Comparison of ENCODE assay signal across 8 cellular contexts in the genomic region with DNA sequence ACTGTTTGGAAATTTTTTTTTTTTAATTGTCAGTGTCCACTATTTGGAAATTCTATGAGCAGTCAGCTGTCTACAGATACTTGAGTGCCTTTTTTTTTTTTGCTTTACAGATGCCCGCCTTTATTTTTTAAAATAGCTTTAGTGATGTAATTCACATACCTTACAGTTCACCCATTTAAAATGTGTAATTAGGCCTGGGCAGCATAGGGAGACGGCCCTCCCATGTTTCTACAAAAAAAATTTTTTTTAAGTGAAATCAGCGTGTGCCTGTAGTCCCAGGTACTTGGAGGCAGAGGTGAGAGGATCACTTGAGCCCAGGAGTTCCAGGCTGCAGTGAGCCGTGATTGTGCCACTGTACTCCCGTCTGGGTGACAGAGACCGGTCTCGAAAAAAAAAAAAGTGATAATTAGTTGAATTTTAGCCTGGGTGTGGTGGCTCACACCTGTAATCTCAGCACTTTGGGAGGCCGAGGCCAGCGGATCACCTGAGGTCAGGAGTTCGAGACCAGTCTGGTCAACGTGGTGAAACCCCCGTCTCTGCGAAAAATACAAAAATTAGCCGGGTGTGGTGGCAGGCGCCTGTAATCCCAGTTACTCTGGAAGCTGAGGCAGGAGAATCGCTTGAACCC. TPM values are rescaled to one million over a fixed set of nuclear protein-coding genes. Genes with fewer than 3 reads are reported as not detected.
DNase-seq lines count a peak whose midpoint lies in the region; ATAC-seq lines count a peak whose summit lies in the region.

No MANE protein-coding gene starts in this region.

- peak overlapping the region; percentile 88 for H3K4me3 Mint-ChIP-seq in T-helper 1 cell treated with Interleukin-12 subunit alpha and Interleukin-12 subunit beta and Interleukin-4 antibody, amounts not matched to agents 30 μg/mL and 1 μg/mL, for 36 hours
- H3K4me3 Mint-ChIP-seq in activated naive CD8-positive, alpha-beta T cell treated with anti-CD3 and anti-CD28 coated beads for 36 hours, result peak overlapping the region; percentile 94
- H3K4me3 Mint-ChIP-seq in immature natural killer cell, result peak overlapping the region; percentile 89 to 99 (median 97)

- peaks cover 21% of the 10 kb centered on the region for H3K4me1 Mint-ChIP-seq in T-helper 1 cell treated with Interleukin-12 subunit alpha and Interleukin-12 subunit beta and Interleukin-4 antibody, amounts not matched to agents 30 μg/mL and 1 μg/mL, for 36 hours (ENCODE audit: low read depth)
- peaks cover 15% of the 10 kb centered on the region for H3K4me1 Mint-ChIP-seq in activated naive CD8-positive, alpha-beta T cell treated with anti-CD3 and anti-CD28 coated beads for 36 hours
- peaks cover 38 to 47% of the 10 kb centered on the region in 2 donors for H3K4me1 Mint-ChIP-seq in immature natural killer cell

- peaks cover 14% of the 10 kb centered on the region for H3K36me3 Mint-ChIP-seq in T-helper 1 cell treated with Interleukin-12 subunit alpha and Interleukin-12 subunit beta and Interleukin-4 antibody, amounts not matched to agents 30 μg/mL and 1 μg/mL, for 36 hours (ENCODE audit: low read depth)
- H3K36me3 Mint-ChIP-seq in activated naive CD8-positive, alpha-beta T cell treated with anti-CD3 and anti-CD28 coated beads for 36 hours, result peaks cover 30% of the 10 kb centered on the region
- H3K36me3 Mint-ChIP-seq in immature natural killer cell, result peaks cover 0 to 4% (median 3%) of the 10 kb centered on the region in 3 donors

- ATAC-seq in HG03342 (IDR thresholded peaks at IDR 0.05; ENCODE audit: unreplicated experiment), result no peak

- H3K27ac Mint-ChIP-seq in T-helper 1 cell treated with Interleukin-12 subunit alpha and Interleukin-12 subunit beta and Interleukin-4 antibody, amounts not matched to agents 30 μg/mL and 1 μg/mL, for 36 hours, result peak overlapping the region; percentile 92
- H3K27ac Mint-ChIP-seq in activated naive CD8-positive, alpha-beta T cell treated with anti-CD3 and anti-CD28 coated beads for 36 hours, result peak overlapping the region; percentile 91
- peak overlapping the region; percentile 90 to 98 (median 95) for H3K27ac Mint-ChIP-seq in immature natural killer cell

- peak overlapping the region; percentile 98 for H3K27ac ChIP-seq in substantia nigra (ENCODE audit: low read depth, low read length, poor library complexity, severe bottlenecking)

- DNase-seq in T-helper 1 cell (no peak), immature natural killer cell (no peak), substantia nigra (lab: John Stamatoyannopoulos, UW) (no peak), COLO668 (lab: John Stamatoyannopoulos, UW; ENCODE audit: unreplicated experiment) (no peak), GM19238 (ENCODE audit: insufficient read length, low spot score) (no peak)
- no peak for DNase-seq in activated naive CD8-positive, alpha-beta T cell treated with anti-CD3 and anti-CD28 coated beads for 36 hours

- no peaks in the 10 kb centered on the region for H3K27me3 Mint-ChIP-seq in T-helper 1 cell treated with Interleukin-12 subunit alpha and Interleukin-12 subunit beta and Interleukin-4 antibody, amounts not matched to agents 30 μg/mL and 1 μg/mL, for 36 hours (ENCODE audit: low read depth)
- no peaks in the 10 kb centered on the region for H3K27me3 Mint-ChIP-seq in activated naive CD8-positive, alpha-beta T cell treated with anti-CD3 and anti-CD28 coated beads for 36 hours
- peaks cover 6 to 19% (median 12%) of the 10 kb centered on the region in 3 donors for H3K27me3 Mint-ChIP-seq in immature natural killer cell (ENCODE audit: low read depth in 3 of 3)

- H3K9me3 Mint-ChIP-seq in T-helper 1 cell treated with Interleukin-12 subunit alpha and Interleukin-12 subunit beta and Interleukin-4 antibody, amounts not matched to agents 30 μg/mL and 1 μg/mL, for 36 hours, result no peaks in the 10 kb centered on the region
- no peaks in the 10 kb centered on the region for H3K9me3 Mint-ChIP-seq in activated naive CD8-positive, alpha-beta T cell treated with anti-CD3 and anti-CD28 coated beads for 36 hours
- no peaks in the 10 kb centered on the region for H3K9me3 Mint-ChIP-seq in immature natural killer cell

RNA-seq across cellular contexts. Expression of gene ZNF143, which starts 1.5 kb away (rescaled TPM):
- 10 to 100 TPM; 26.5 to 26.8 TPM for total RNA-seq in activated naive CD8-positive, alpha-beta T cell treated with anti-CD3 and anti-CD28 coated beads for 36 hours
- polyA plus RNA-seq in immature natural killer cell, result 10 to 100 TPM; 29.1 to 35.3 (median 34.9) TPM
